ENCODE assay signal across 8 cellular contexts in genomic region chr20:19073584-19074198, GRCh38.
A peak's percentile ranks its signal among the peaks of the same experiment; 100 is the strongest.
DNase-seq lines count a peak whose midpoint lies in the region; ATAC-seq and TF ChIP-seq lines count a peak whose summit lies in the region.
"Had no signal": no experiment of that assay in that cellular context is flagged by ENCODE, and none has a peak within 500 bp of the region (broad histone marks: within the 10 kb centered on the region; RNA-seq: fewer than 3 reads in every experiment).

No MANE protein-coding gene starts in this region.

- H3K36me3 ChIP-seq in lower lobe of right lung (no peaks in the 10 kb centered on the region), ascending aorta (no peaks in the 10 kb centered on the region)
- H3K36me3 ChIP-seq: ovary had no signal

- peak; percentile 58 for ATAC-seq in SK-N-SH treated with all-trans-retinoic acid at 6 μM for 48 hours
- ATAC-seq in lower lobe of right lung: no peak

- H3K27me3 ChIP-seq in lower lobe of right lung (ENCODE audit: low read depth) (no peaks in the 10 kb centered on the region), ascending aorta (no peaks in the 10 kb centered on the region)
- H3K27me3 ChIP-seq: ovary had no signal

- DNase-seq in EH (ENCODE audit: low read depth) (peak; percentile 11), HEK293T (ENCODE audit: extremely low spot score) (peak; percentile 40), lower lobe of right lung (no peak), NK-92 (lab: John Stamatoyannopoulos, UW; ENCODE audit: unreplicated experiment) (no peak), ascending aorta (ENCODE audit: low spot score in 2 of 2) (no peak), UCSD-AML1 (lab: John Stamatoyannopoulos, UW; ENCODE audit: unreplicated experiment) (no peak)
- DNase-seq: ovary had no signal

- no peaks in the 10 kb centered on the region for H3K9me3 ChIP-seq in lower lobe of right lung
- H3K9me3 ChIP-seq in ascending aorta: no peaks in the 10 kb centered on the region
- H3K9me3 ChIP-seq: ovary had no signal

- H3K4me1 ChIP-seq in lower lobe of right lung: peaks cover 5% of the 10 kb centered on the region
- H3K4me1 ChIP-seq in ascending aorta: no peaks in the 10 kb centered on the region

- H3K27ac ChIP-seq in lower lobe of right lung: no peak overlapping the region
- no peak overlapping the region for H3K27ac ChIP-seq in ascending aorta
- H3K27ac ChIP-seq: ovary had no signal

- H3K4me3 ChIP-seq in lower lobe of right lung (no peak overlapping the region), ascending aorta (no peak overlapping the region)
- H3K4me3 ChIP-seq: ovary had no signal

- CTCF ChIA-PET in HEK293T (lab: Yijun Ruan, JAX): interaction anchor here (0.7 to 1.1 kb wide), 6 partner anchors 14 to 588 kb away, joined by 3 read pairs; no protein-coding TSS in a partner anchor

- intact Hi-C loops in lower lobe of right lung (cut with DNase I): no loop called here
- intact Hi-C loops in ascending aorta (cut with DNase I): no loop called here

- POLR2A ChIA-PET in HEK293T (lab: Yijun Ruan, JAX): no interaction called here

- TF ChIP-seq CTCF in lower lobe of right lung (IDR thresholded peaks at IDR 0.05): peak; percentile 13
- peak in 1 of 3 experiments; percentile 6 for TF ChIP-seq CTCF in ascending aorta (IDR thresholded peaks at IDR 0.05)

TF ChIP-seq in HEK293T, 16 proteins besides CTCF, POLR2A, EP300 and RAD21:
- TF ChIP-seq ZNF384 (IDR thresholded peaks at IDR 0.05): no peak
- TF ChIP-seq BHLHE40 (IDR thresholded peaks at IDR 0.05; ENCODE audit: borderline replicate concordance): no peak
- no peak for TF ChIP-seq FOXM1 (IDR thresholded peaks at IDR 0.05; ENCODE audit: borderline replicate concordance)
- TF ChIP-seq SP1 (IDR thresholded peaks at IDR 0.05): no peak
- TF ChIP-seq L3MBTL2 (conservative IDR thresholded peaks at IDR 0.05): no peak
- no peak for TF ChIP-seq TARDBP (IDR thresholded peaks at IDR 0.05)
- no peak for TF ChIP-seq ARNT (IDR thresholded peaks at IDR 0.05)
- no peak for TF ChIP-seq SUZ12 (IDR thresholded peaks at IDR 0.05)
- no peak for TF ChIP-seq NFRKB (IDR thresholded peaks at IDR 0.05)
- no peak for TF ChIP-seq FOXA1 (IDR thresholded peaks at IDR 0.05)
- TF ChIP-seq, protein P1, sequence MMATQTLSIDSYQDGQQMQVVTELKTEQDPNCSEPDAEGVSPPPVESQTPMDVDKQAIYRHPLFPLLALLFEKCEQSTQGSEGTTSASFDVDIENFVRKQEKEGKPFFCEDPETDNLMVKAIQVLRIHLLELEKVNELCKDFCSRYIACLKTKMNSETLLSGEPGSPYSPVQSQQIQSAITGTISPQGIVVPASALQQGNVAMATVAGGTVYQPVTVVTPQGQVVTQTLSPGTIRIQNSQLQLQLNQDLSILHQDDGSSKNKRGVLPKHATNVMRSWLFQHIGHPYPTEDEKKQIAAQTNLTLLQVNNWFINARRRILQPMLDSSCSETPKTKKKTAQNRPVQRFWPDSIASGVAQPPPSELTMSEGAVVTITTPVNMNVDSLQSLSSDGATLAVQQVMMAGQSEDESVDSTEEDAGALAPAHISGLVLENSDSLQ (IDR thresholded peaks at IDR 0.05): no peak
- no peak for TF ChIP-seq CTBP1 (IDR thresholded peaks at IDR 0.05; ENCODE audit: borderline replicate concordance)

TF ChIP-seq in SK-N-SH treated with all-trans-retinoic acid at 6 μM for 48 hours, 23 proteins besides CTCF, POLR2A, EP300 and RAD21:
- TF ChIP-seq ISL1 (CRISPR knock-in tag; IDR thresholded peaks at IDR 0.05): no peak
- TF ChIP-seq CSDC2 (CRISPR knock-in tag; IDR thresholded peaks at IDR 0.05): no peak
- TF ChIP-seq SNAI2 (CRISPR knock-in tag; IDR thresholded peaks at IDR 0.05): no peak
- TF ChIP-seq ZFP30 (CRISPR knock-in tag; IDR thresholded peaks at IDR 0.05): no peak
- no peak for TF ChIP-seq OSR1 (CRISPR knock-in tag; IDR thresholded peaks at IDR 0.05)
- TF ChIP-seq RARB (CRISPR knock-in tag; IDR thresholded peaks at IDR 0.05): no peak
- TF ChIP-seq, protein P2, sequence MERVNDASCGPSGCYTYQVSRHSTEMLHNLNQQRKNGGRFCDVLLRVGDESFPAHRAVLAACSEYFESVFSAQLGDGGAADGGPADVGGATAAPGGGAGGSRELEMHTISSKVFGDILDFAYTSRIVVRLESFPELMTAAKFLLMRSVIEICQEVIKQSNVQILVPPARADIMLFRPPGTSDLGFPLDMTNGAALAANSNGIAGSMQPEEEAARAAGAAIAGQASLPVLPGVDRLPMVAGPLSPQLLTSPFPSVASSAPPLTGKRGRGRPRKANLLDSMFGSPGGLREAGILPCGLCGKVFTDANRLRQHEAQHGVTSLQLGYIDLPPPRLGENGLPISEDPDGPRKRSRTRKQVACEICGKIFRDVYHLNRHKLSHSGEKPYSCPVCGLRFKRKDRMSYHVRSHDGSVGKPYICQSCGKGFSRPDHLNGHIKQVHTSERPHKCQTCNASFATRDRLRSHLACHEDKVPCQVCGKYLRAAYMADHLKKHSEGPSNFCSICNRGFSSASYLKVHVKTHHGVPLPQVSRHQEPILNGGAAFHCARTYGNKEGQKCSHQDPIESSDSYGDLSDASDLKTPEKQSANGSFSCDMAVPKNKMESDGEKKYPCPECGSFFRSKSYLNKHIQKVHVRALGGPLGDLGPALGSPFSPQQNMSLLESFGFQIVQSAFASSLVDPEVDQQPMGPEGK (CRISPR knock-in tag; IDR thresholded peaks at IDR 0.05; ENCODE audit: borderline replicate concordance): no peak
- no peak for TF ChIP-seq ZC3H10 (CRISPR knock-in tag; IDR thresholded peaks at IDR 0.05)
- TF ChIP-seq, protein P3, sequence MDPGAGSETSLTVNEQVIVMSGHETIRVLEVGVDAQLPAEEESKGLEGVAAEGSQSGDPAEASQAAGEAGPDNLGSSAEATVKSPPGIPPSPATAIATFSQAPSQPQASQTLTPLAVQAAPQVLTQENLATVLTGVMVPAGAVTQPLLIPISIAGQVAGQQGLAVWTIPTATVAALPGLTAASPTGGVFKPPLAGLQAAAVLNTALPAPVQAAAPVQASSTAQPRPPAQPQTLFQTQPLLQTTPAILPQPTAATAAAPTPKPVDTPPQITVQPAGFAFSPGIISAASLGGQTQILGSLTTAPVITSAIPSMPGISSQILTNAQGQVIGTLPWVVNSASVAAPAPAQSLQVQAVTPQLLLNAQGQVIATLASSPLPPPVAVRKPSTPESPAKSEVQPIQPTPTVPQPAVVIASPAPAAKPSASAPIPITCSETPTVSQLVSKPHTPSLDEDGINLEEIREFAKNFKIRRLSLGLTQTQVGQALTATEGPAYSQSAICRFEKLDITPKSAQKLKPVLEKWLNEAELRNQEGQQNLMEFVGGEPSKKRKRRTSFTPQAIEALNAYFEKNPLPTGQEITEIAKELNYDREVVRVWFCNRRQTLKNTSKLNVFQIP (CRISPR knock-in tag; IDR thresholded peaks at IDR 0.05; ENCODE audit: borderline replicate concordance, low read depth): no peak

Comparison
In these comparisons a context has a peak if more than half of its experiments do, and no peak if none do; other contexts are left out.
1. DNase-seq: peak in EH (single experiment) and HEK293T (single experiment); none in lower lobe of right lung (single experiment), NK-92 (single experiment), ascending aorta (0 of 2) and UCSD-AML1 (single experiment).